ENCODE assay signal across 1 cellular context in the genomic region with DNA sequence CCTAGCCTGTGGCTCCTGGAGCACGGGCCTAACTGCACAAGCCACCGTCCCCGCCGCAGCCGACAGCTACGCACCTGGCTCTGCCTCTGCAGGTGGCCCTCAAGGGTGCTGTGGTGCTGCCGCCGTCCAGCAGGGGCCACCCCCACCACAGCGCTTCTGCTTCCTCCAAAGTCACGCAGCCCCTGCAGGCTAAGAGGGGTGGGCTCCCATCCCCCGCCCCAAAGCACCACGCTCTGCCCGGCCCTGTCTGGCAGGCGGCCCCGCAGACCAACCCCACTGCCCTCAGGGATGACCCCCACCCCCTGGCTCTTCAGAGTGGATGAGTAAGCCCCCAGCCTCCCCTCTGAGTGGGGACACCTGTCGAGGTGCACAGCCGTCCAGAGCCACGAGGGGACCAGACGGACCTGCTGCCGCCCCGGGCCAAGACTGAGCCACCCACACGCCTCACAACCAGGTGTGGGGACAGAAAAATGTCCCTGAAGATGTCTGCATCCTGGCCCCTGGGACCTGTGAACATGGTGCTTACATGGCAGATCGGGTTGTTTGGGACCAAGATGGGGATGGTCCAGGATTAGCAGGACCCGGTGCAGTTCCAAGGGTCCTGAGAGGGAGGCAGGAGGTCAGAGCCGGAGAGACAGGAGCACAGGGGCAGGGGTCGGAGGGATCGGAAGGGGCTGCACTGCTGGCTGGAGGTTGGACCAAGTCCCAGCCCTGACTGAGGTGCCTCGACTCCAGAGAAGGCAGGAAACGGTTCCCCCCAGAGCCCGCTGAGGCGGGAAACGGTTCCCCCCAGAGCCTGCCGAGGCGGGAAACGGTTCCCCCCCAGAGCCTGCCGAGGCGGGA.
TF ChIP-seq lines count a peak whose summit lies in the region.

No MANE protein-coding gene starts in this region.

TF ChIP-seq in HepG2, 621 proteins besides CTCF, POLR2A, EP300 and RAD21 (continued from another document and continues in another):
- TF ChIP-seq, protein P1, sequence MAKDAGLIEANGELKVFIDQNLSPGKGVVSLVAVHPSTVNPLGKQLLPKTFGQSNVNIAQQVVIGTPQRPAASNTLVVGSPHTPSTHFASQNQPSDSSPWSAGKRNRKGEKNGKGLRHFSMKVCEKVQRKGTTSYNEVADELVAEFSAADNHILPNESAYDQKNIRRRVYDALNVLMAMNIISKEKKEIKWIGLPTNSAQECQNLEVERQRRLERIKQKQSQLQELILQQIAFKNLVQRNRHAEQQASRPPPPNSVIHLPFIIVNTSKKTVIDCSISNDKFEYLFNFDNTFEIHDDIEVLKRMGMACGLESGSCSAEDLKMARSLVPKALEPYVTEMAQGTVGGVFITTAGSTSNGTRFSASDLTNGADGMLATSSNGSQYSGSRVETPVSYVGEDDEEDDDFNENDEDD (CRISPR knock-in tag; IDR thresholded peaks at IDR 0.05; ENCODE audit: borderline replicate concordance) = 0 out of 2 replicates have a peak, but pooled peaks have one; percentile 28
- TF ChIP-seq MXI1 (IDR thresholded peaks at IDR 0.05; ENCODE audit: borderline replicate concordance, low read depth, low read length) (0 out of 3 replicates have a peak, but pooled peaks have one; percentile 29), KDM2A (CRISPR knock-in tag; IDR thresholded peaks at IDR 0.05; ENCODE audit: borderline replicate concordance, low read depth) (peak; percentile 86), ZMYM2 (CRISPR knock-in tag; IDR thresholded peaks at IDR 0.05) (0 out of 2 replicates have a peak, but pooled peaks have one; percentile 2), ZNF772 (CRISPR knock-in tag; IDR thresholded peaks at IDR 0.05) (0 out of 2 replicates have a peak, but pooled peaks have one; percentile 5), TBX2 (CRISPR knock-in tag; IDR thresholded peaks at IDR 0.05; ENCODE audit: borderline replicate concordance) (peak; percentile 30; the same call in 1 of the 2 replicates), ZNF687 (CRISPR knock-in tag; IDR thresholded peaks at IDR 0.05) (peak; percentile 81), ZEB1 (IDR thresholded peaks at IDR 0.05; ENCODE audit: insufficient replicate concordance, low read depth) (peak; percentile 52), ERF (CRISPR knock-in tag; IDR thresholded peaks at IDR 0.05) (0 out of 2 replicates have a peak, but pooled peaks have one; percentile 40), SSRP1 (CRISPR knock-in tag; IDR thresholded peaks at IDR 0.05) (peak; percentile 79; the same call in 1 of the 2 replicates), KDM3A (CRISPR knock-in tag; IDR thresholded peaks at IDR 0.05; ENCODE audit: low read depth) (peak; percentile 25; the same call in 1 of the 2 replicates), ZNF44 (CRISPR knock-in tag; IDR thresholded peaks at IDR 0.05) (0 out of 2 replicates have a peak, but pooled peaks have one; percentile 14), REPIN1 (CRISPR knock-in tag; IDR thresholded peaks at IDR 0.05; ENCODE audit: borderline replicate concordance, low read depth) (peak; percentile 38; the same call in 1 of the 2 replicates), UBTF (CRISPR knock-in tag; IDR thresholded peaks at IDR 0.05) (peak; percentile 62), ZNF331 (CRISPR knock-in tag; IDR thresholded peaks at IDR 0.05) (0 out of 2 replicates have a peak, but pooled peaks have one; percentile 44), CBFB (CRISPR knock-in tag; IDR thresholded peaks at IDR 0.05) (0 out of 2 replicates have a peak, but pooled peaks have one; percentile 32), ZNF567 (CRISPR knock-in tag; IDR thresholded peaks at IDR 0.05; ENCODE audit: borderline replicate concordance) (no peak), SAP130 (CRISPR knock-in tag; IDR thresholded peaks at IDR 0.05; ENCODE audit: low read depth) (peak; percentile 36), ZNF124 (CRISPR knock-in tag; IDR thresholded peaks at IDR 0.05) (peak; percentile 22; the same call in 1 of the 2 replicates), ZNF883 (CRISPR knock-in tag; IDR thresholded peaks at IDR 0.05; ENCODE audit: not compliant biosample characterization) (no peak), ZNF780A (CRISPR knock-in tag; IDR thresholded peaks at IDR 0.05) (no peak), ZNF235 (CRISPR knock-in tag; IDR thresholded peaks at IDR 0.05; ENCODE audit: borderline replicate concordance) (0 out of 2 replicates have a peak, but pooled peaks have one; percentile 41), ZMYM3 (CRISPR knock-in tag; IDR thresholded peaks at IDR 0.05) (0 out of 2 replicates have a peak, but pooled peaks have one; percentile 9), SRY (CRISPR knock-in tag; IDR thresholded peaks at IDR 0.05) (0 out of 2 replicates have a peak, but pooled peaks have one; percentile 65), MXD3 (CRISPR knock-in tag; IDR thresholded peaks at IDR 0.05) (peak; percentile 21; the same call in 1 of the 2 replicates), TCF12 (IDR thresholded peaks at IDR 0.05) (no peak), TCF12 (CRISPR knock-in tag; IDR thresholded peaks at IDR 0.05) (0 out of 2 replicates have a peak, but pooled peaks have one; percentile 28), ZC3H13 (CRISPR knock-in tag; IDR thresholded peaks at IDR 0.05) (no peak), BORCS8-MEF2B (CRISPR knock-in tag; IDR thresholded peaks at IDR 0.05) (peak; percentile 34; the same call in 1 of the 2 replicates), XRCC5 (optimal IDR thresholded peaks at IDR 0.05; ENCODE audit: low read length) (peak; percentile 48), ARHGAP35 (CRISPR knock-in tag; IDR thresholded peaks at IDR 0.05; ENCODE audit: borderline replicate concordance) (no peak), IRF2 (CRISPR knock-in tag; IDR thresholded peaks at IDR 0.05) (peak; percentile 27; the same call in 1 of the 2 replicates), HES4 (CRISPR knock-in tag; IDR thresholded peaks at IDR 0.05; ENCODE audit: borderline replicate concordance) (no peak), GATAD2A (CRISPR knock-in tag; IDR thresholded peaks at IDR 0.05) (peak; percentile 40; the same call in 1 of the 2 replicates), SP4 (CRISPR knock-in tag; IDR thresholded peaks at IDR 0.05) (peak; percentile 62; the same call in 1 of the 2 replicates)
- TF ChIP-seq, protein P2, sequence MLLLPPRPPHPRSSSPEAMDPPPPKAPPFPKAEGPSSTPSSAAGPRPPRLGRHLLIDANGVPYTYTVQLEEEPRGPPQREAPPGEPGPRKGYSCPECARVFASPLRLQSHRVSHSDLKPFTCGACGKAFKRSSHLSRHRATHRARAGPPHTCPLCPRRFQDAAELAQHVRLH (CRISPR knock-in tag; IDR thresholded peaks at IDR 0.05; ENCODE audit: borderline replicate concordance, low read depth) = no peak
- TF ChIP-seq, protein P3, sequence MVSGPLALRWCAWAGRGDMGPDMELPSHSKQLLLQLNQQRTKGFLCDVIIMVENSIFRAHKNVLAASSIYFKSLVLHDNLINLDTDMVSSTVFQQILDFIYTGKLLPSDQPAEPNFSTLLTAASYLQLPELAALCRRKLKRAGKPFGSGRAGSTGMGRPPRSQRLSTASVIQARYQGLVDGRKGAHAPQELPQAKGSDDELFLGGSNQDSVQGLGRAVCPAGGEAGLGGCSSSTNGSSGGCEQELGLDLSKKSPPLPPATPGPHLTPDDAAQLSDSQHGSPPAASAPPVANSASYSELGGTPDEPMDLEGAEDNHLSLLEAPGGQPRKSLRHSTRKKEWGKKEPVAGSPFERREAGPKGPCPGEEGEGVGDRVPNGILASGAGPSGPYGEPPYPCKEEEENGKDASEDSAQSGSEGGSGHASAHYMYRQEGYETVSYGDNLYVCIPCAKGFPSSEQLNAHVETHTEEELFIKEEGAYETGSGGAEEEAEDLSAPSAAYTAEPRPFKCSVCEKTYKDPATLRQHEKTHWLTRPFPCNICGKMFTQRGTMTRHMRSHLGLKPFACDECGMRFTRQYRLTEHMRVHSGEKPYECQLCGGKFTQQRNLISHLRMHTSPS (CRISPR knock-in tag; IDR thresholded peaks at IDR 0.05; ENCODE audit: low read depth) = no peak
- TF ChIP-seq, protein P4, sequence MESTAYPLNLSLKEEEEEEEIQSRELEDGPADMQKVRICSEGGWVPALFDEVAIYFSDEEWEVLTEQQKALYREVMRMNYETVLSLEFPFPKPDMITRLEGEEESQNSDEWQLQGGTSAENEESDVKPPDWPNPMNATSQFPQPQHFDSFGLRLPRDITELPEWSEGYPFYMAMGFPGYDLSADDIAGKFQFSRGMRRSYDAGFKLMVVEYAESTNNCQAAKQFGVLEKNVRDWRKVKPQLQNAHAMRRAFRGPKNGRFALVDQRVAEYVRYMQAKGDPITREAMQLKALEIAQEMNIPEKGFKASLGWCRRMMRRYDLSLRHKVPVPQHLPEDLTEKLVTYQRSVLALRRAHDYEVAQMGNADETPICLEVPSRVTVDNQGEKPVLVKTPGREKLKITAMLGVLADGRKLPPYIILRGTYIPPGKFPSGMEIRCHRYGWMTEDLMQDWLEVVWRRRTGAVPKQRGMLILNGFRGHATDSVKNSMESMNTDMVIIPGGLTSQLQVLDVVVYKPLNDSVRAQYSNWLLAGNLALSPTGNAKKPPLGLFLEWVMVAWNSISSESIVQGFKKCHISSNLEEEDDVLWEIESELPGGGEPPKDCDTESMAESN (CRISPR knock-in tag; conservative IDR thresholded peaks at IDR 0.05) = 0 out of 2 replicates have a peak, but pooled peaks have one; percentile 18
- TF ChIP-seq, protein P5, sequence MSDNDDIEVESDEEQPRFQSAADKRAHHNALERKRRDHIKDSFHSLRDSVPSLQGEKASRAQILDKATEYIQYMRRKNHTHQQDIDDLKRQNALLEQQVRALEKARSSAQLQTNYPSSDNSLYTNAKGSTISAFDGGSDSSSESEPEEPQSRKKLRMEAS (IDR thresholded peaks at IDR 0.05) = peak; percentile 53
- TF ChIP-seq, protein P6, sequence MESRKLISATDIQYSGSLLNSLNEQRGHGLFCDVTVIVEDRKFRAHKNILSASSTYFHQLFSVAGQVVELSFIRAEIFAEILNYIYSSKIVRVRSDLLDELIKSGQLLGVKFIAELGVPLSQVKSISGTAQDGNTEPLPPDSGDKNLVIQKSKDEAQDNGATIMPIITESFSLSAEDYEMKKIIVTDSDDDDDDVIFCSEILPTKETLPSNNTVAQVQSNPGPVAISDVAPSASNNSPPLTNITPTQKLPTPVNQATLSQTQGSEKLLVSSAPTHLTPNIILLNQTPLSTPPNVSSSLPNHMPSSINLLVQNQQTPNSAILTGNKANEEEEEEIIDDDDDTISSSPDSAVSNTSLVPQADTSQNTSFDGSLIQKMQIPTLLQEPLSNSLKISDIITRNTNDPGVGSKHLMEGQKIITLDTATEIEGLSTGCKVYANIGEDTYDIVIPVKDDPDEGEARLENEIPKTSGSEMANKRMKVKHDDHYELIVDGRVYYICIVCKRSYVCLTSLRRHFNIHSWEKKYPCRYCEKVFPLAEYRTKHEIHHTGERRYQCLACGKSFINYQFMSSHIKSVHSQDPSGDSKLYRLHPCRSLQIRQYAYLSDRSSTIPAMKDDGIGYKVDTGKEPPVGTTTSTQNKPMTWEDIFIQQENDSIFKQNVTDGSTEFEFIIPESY (CRISPR knock-in tag; IDR thresholded peaks at IDR 0.05) = 0 out of 2 replicates have a peak, but pooled peaks have one; percentile 30
